8 cellular contexts compared by ENCODE assay signal in the genomic region with DNA sequence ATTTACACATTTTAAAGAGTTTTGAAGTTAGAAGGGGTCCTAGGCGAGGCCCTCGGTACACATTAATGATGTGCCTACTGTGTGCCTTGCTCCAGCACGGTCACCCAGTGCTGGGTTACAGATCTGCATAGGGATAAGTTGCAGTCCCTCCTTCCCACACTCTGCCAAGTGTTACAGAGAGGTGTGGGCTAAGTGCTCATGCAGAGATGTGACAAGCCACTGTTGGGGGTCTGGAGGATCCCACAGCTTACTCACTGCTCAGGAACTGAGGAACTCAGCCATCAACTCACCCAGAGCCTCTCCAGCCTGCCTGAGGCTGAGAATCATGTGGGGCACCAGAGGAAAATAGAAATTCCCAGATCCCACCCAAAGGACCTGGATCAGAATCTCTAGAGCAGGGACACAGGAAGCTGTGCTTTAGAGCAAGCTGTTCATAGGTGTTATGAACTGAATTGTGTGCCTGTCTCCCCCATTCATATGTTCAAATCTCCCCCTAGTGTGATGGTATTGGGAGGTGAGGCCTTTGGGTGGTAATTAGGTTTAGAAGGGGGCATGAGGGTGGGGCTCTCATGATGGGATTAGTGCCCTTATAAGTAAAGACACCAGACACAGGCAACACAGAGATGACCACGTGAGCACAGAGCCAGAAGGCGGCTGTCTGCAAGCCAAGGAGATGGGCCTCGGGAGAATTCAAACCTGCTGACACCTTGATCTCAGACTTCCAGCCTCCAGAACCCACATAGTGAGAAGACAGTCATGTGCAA.
DNase-seq lines count a peak whose midpoint lies in the region; ATAC-seq and TF ChIP-seq lines count a peak whose summit lies in the region.

No MANE protein-coding gene starts in this region.

- peak overlapping the region in 6 of 8 donors; percentile 54 to 83 (median 76) for H3K27ac ChIP-seq in spleen

- no peak for TF ChIP-seq POLR2A in spleen (IDR thresholded peaks at IDR 0.05)

- H3K27me3 ChIP-seq in spleen (replicated peaks in 1 of 7): no peaks in the 10 kb centered on the region

- TF ChIP-seq CTCF in choroid plexus epithelial cell (conservative IDR thresholded peaks at IDR 0.05; ENCODE audit: low read depth, low read length) (no peak), spleen (IDR thresholded peaks at IDR 0.05 in 8 of 11, conservative IDR thresholded peaks at IDR 0.05 in 3 of 11) (no peak), GM10266 (IDR thresholded peaks at IDR 0.05; ENCODE audit: control insufficient read depth, insufficient read depth, low read depth, missing control alignments) (no peak)

- H3K9me3 ChIP-seq in spleen: peaks cover 0 to 7% (median 2%) of the 10 kb centered on the region in 8 donors

- H3K4me1 ChIP-seq in spleen: peaks cover 0 to 64% (median 18%) of the 10 kb centered on the region in 6 donors

- intact Hi-C loops in spleen (cut with DNase I; ENCODE audit: low total_unique reads): no loop called here

- no peaks in the 10 kb centered on the region for H3K36me3 ChIP-seq in spleen

- ATAC-seq in GM19324 (IDR thresholded peaks at IDR 0.05; ENCODE audit: low FRiP score, unreplicated experiment) (peak; percentile 40), HG03066 (IDR thresholded peaks at IDR 0.05; ENCODE audit: low read depth, unreplicated experiment) (peak; percentile 37)

- H3K4me3 ChIP-seq in choroid plexus epithelial cell (ENCODE audit: low read depth, low read length) (peak overlapping the region; percentile 36), spleen (peak overlapping the region in 2 of 8 donors; percentile 19 to 40)

- 65 to 82% (median 76%) methylated on average over 6 of the region's 6 CpGs for WGBS in spleen, 5 donors

- DNase-seq in choroid plexus epithelial cell (ENCODE audit: low read depth) (peak; percentile 47), spleen (no peak), foreskin melanocyte (no peak), COR-L47 (lab: John Stamatoyannopoulos, UW) (no peak), cerebellum (ENCODE audit: low spot score) (no peak), GM10266 (ENCODE audit: extremely low spot score) (no peak)
